Comparison of ENCODE assay signal across 2 cellular contexts in the genomic region with DNA sequence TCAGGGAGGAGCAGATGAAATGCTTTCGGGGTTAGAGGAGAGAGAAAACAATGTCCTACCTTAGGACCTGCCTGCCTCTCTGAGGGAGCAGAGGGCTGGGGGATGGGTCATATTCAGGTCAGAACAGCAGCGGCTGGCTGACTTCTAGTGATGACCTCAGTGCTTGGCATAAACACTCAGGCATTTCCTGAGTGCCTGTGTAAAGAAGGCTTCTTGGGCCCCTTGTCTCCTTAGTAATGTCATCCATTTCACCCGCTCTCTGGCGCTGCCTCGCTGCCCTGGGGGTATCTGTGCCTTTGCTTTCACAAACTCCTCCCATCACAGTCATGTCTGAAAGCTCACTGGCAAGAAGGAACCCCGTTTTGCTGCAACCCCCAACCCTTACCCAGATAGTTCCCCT.
A peak's percentile ranks its signal among the peaks of the same experiment; 100 is the strongest.
TF ChIP-seq lines count a peak whose summit lies in the region.

No MANE protein-coding gene starts in this region.

TF ChIP-seq in HEK293, 187 proteins besides CTCF, POLR2A, EP300 and RAD21 (continues in another document):
- TF ChIP-seq, protein P1, sequence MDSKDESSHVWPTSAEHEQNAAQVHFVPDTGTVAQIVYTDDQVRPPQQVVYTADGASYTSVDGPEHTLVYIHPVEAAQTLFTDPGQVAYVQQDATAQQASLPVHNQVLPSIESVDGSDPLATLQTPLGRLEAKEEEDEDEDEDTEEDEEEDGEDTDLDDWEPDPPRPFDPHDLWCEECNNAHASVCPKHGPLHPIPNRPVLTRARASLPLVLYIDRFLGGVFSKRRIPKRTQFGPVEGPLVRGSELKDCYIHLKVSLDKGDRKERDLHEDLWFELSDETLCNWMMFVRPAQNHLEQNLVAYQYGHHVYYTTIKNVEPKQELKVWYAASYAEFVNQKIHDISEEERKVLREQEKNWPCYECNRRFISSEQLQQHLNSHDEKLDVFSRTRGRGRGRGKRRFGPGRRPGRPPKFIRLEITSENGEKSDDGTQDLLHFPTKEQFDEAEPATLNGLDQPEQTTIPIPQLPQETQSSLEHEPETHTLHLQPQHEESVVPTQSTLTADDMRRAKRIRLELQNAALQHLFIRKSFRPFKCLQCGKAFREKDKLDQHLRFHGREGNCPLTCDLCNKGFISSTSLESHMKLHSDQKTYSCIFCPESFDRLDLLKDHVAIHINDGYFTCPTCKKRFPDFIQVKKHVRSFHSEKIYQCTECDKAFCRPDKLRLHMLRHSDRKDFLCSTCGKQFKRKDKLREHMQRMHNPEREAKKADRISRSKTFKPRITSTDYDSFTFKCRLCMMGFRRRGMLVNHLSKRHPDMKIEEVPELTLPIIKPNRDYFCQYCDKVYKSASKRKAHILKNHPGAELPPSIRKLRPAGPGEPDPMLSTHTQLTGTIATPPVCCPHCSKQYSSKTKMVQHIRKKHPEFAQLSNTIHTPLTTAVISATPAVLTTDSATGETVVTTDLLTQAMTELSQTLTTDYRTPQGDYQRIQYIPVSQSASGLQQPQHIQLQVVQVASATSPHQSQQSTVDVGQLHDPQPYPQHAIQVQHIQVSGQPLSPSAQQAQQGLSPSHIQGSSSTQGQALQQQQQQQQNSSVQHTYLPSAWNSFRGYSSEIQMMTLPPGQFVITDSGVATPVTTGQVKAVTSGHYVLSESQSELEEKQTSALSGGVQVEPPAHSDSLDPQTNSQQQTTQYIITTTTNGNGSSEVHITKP (tag by site-specific recombination; IDR thresholded peaks at IDR 0.05) = 0 out of 2 replicates have a peak, but pooled peaks have one; percentile 19
- no peak for TF ChIP-seq ZNF792 (tag by site-specific recombination; IDR thresholded peaks at IDR 0.05)
- peak; percentile 14; the same call in 1 of the 2 replicates for TF ChIP-seq TRIM28 (IDR thresholded peaks at IDR 0.05; ENCODE audit: borderline replicate concordance, low read length)
- no peak for TF ChIP-seq ZBTB7A (tag by site-specific recombination; IDR thresholded peaks at IDR 0.05; ENCODE audit: low read depth)
- no peak for TF ChIP-seq TSHZ1 (tag by site-specific recombination; IDR thresholded peaks at IDR 0.05; ENCODE audit: borderline replicate concordance)
- TF ChIP-seq ZBTB20 (tag by site-specific recombination; IDR thresholded peaks at IDR 0.05) = no peak
- no peak for TF ChIP-seq ZNF280D (tag by site-specific recombination; IDR thresholded peaks at IDR 0.05)
- TF ChIP-seq, protein P2, sequence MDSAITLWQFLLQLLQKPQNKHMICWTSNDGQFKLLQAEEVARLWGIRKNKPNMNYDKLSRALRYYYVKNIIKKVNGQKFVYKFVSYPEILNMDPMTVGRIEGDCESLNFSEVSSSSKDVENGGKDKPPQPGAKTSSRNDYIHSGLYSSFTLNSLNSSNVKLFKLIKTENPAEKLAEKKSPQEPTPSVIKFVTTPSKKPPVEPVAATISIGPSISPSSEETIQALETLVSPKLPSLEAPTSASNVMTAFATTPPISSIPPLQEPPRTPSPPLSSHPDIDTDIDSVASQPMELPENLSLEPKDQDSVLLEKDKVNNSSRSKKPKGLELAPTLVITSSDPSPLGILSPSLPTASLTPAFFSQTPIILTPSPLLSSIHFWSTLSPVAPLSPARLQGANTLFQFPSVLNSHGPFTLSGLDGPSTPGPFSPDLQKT (IDR thresholded peaks at IDR 0.05; ENCODE audit: borderline replicate concordance, low read depth, low read length) = no peak
- peak; percentile 59 for TF ChIP-seq GLIS1 (tag by site-specific recombination; IDR thresholded peaks at IDR 0.05)
- TF ChIP-seq BCL11B (tag by site-specific recombination; IDR thresholded peaks at IDR 0.05; ENCODE audit: low read depth) = no peak

TF ChIP-seq in SK-N-SH, 30 proteins besides CTCF, POLR2A, EP300 and RAD21 (continued from another document):
- TF ChIP-seq, protein P3, sequence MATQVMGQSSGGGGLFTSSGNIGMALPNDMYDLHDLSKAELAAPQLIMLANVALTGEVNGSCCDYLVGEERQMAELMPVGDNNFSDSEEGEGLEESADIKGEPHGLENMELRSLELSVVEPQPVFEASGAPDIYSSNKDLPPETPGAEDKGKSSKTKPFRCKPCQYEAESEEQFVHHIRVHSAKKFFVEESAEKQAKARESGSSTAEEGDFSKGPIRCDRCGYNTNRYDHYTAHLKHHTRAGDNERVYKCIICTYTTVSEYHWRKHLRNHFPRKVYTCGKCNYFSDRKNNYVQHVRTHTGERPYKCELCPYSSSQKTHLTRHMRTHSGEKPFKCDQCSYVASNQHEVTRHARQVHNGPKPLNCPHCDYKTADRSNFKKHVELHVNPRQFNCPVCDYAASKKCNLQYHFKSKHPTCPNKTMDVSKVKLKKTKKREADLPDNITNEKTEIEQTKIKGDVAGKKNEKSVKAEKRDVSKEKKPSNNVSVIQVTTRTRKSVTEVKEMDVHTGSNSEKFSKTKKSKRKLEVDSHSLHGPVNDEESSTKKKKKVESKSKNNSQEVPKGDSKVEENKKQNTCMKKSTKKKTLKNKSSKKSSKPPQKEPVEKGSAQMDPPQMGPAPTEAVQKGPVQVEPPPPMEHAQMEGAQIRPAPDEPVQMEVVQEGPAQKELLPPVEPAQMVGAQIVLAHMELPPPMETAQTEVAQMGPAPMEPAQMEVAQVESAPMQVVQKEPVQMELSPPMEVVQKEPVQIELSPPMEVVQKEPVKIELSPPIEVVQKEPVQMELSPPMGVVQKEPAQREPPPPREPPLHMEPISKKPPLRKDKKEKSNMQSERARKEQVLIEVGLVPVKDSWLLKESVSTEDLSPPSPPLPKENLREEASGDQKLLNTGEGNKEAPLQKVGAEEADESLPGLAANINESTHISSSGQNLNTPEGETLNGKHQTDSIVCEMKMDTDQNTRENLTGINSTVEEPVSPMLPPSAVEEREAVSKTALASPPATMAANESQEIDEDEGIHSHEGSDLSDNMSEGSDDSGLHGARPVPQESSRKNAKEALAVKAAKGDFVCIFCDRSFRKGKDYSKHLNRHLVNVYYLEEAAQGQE (IDR thresholded peaks at IDR 0.05; ENCODE audit: low read depth, low read length) = peak; percentile 46; the same call in 1 of the 2 replicates
- TF ChIP-seq MAX (IDR thresholded peaks at IDR 0.05; ENCODE audit: low read depth) (peak; percentile 50; the same call in 1 of the 2 replicates), TAF1 (IDR thresholded peaks at IDR 0.05; ENCODE audit: borderline replicate concordance, low read depth, low read length) (peak; percentile 68), MEF2A (IDR thresholded peaks at IDR 0.05; ENCODE audit: borderline replicate concordance, low read depth) (no peak), FOXM1 (IDR thresholded peaks at IDR 0.05; ENCODE audit: low read depth) (0 out of 2 replicates have a peak, but pooled peaks have one; percentile 47), SIN3A (IDR thresholded peaks at IDR 0.05; ENCODE audit: borderline replicate concordance, low read depth, low read length) (0 out of 2 replicates have a peak, but pooled peaks have one; percentile 60), FOXJ3 (CRISPR knock-in tag; IDR thresholded peaks at IDR 0.05) (no peak), MXI1 (IDR thresholded peaks at IDR 0.05; ENCODE audit: low read depth, low read length) (no peak), RFX5 (IDR thresholded peaks at IDR 0.05; ENCODE audit: low read length) (no peak), POLR2AphosphoS5 (IDR thresholded peaks at IDR 0.05; ENCODE audit: low read depth, low read length) (peak; percentile 80), TEAD4 (IDR thresholded peaks at IDR 0.05; ENCODE audit: borderline replicate concordance, insufficient read depth) (peak; percentile 73; the same call in 1 of the 2 replicates), NFIC (IDR thresholded peaks at IDR 0.05; ENCODE audit: borderline replicate concordance) (peak; percentile 94), GATA2 (CRISPR knock-in tag; IDR thresholded peaks at IDR 0.05) (no peak), ELF1 (IDR thresholded peaks at IDR 0.05) (no peak), PBX3 (IDR thresholded peaks at IDR 0.05) (peak; percentile 68), TCF12 (IDR thresholded peaks at IDR 0.05) (peak; percentile 86), USF1 (IDR thresholded peaks at IDR 0.05; ENCODE audit: borderline replicate concordance, low read depth) (0 out of 2 replicates have a peak, but pooled peaks have one; percentile 6), GABPA (IDR thresholded peaks at IDR 0.05; ENCODE audit: low read depth) (no peak), SMC3 (IDR thresholded peaks at IDR 0.05; ENCODE audit: low read depth, low read length) (no peak), CHD2 (IDR thresholded peaks at IDR 0.05; ENCODE audit: low read length, partially characterized antibody) (no peak), IRF3 (IDR thresholded peaks at IDR 0.05; ENCODE audit: low read depth, low read length) (no peak)
- TF ChIP-seq, protein P4, sequence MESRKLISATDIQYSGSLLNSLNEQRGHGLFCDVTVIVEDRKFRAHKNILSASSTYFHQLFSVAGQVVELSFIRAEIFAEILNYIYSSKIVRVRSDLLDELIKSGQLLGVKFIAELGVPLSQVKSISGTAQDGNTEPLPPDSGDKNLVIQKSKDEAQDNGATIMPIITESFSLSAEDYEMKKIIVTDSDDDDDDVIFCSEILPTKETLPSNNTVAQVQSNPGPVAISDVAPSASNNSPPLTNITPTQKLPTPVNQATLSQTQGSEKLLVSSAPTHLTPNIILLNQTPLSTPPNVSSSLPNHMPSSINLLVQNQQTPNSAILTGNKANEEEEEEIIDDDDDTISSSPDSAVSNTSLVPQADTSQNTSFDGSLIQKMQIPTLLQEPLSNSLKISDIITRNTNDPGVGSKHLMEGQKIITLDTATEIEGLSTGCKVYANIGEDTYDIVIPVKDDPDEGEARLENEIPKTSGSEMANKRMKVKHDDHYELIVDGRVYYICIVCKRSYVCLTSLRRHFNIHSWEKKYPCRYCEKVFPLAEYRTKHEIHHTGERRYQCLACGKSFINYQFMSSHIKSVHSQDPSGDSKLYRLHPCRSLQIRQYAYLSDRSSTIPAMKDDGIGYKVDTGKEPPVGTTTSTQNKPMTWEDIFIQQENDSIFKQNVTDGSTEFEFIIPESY (IDR thresholded peaks at IDR 0.05; ENCODE audit: borderline replicate concordance, low read depth) = peak; percentile 54
TF ChIP-seq in SK-N-SH: peak in this region for 16.
